In genomic region chr13:99433543-99434075, GRCh38 we compare ENCODE assay signal across 13 cellular contexts.
DNase-seq lines count a peak whose midpoint lies in the region; ATAC-seq, FAIRE-seq and TF ChIP-seq lines count a peak whose summit lies in the region.
"Had no signal": no experiment of that assay in that cellular context is flagged by ENCODE, and none has a peak within 500 bp of the region (broad histone marks: within the 10 kb centered on the region; RNA-seq: fewer than 3 reads in every experiment).

No MANE protein-coding gene starts in this region.

- H3K79me1 ChIP-seq in neuronal stem cell (ENCODE audit: low read depth, low read length) = no peaks in the 10 kb centered on the region

- H3K9me3 ChIP-seq in CD4-positive, alpha-beta memory T cell (ENCODE audit: control insufficient read depth in 1 of 2, low read length in 2 of 2) = no peaks in the 10 kb centered on the region
- H3K9me3 ChIP-seq in GM12878 (replicated peaks; ENCODE audit: control insufficient read depth, insufficient read depth, low read length) = peaks cover 8% of the 10 kb centered on the region; the same call in 2 of the 3 replicates
- H3K9me3 ChIP-seq in neuronal stem cell (replicated peaks in 1 of 2; ENCODE audit: control insufficient read depth in 2 of 2, insufficient read depth in 1 of 2, low read depth in 1 of 2, low read length in 2 of 2) = no peaks in the 10 kb centered on the region
- H3K9me3 ChIP-seq in Karpas-422 (ENCODE audit: low read length) = no peaks in the 10 kb centered on the region

- H2BK5ac ChIP-seq in neuronal stem cell (ENCODE audit: low read length) = no peak overlapping the region

- H2AFZ ChIP-seq in GM12878 (ENCODE audit: control insufficient read depth, low read depth, low read length) = no peak overlapping the region; the same call in 1 of the 2 replicates
- H2AFZ ChIP-seq in neuronal stem cell (ENCODE audit: low read length) = no peak overlapping the region
- no peak overlapping the region for H2AFZ ChIP-seq in Karpas-422 (ENCODE audit: low read length)

- no peak overlapping the region for H4K8ac ChIP-seq in neuronal stem cell (ENCODE audit: low read depth, low read length)

- H3K27ac Mint-ChIP-seq in CD4-positive, alpha-beta memory T cell = peak overlapping the region; percentile 90 to 100 (median 97)
- peak overlapping the region; percentile 95 to 98 (median 98) for H3K27ac Mint-ChIP-seq in IgD-negative memory B cell
- H3K27ac Mint-ChIP-seq in osteocyte (ENCODE audit: unreplicated experiment) = no peak overlapping the region
- H3K27ac Mint-ChIP-seq: GM23338, progenitor cell of endocrine pancreas had no signal

- H3K4me1 Mint-ChIP-seq in CD4-positive, alpha-beta memory T cell = peaks cover 43 to 67% (median 58%) of the 10 kb centered on the region in 4 donors
- H3K4me1 Mint-ChIP-seq in IgD-negative memory B cell (peaks cover 56 to 70% (median 61%) of the 10 kb centered on the region in 3 donors), osteocyte (ENCODE audit: unreplicated experiment) (peaks cover 17% of the 10 kb centered on the region)

- TF ChIP-seq EP300 in GM12878 (IDR thresholded peaks at IDR 0.05; ENCODE audit: borderline replicate concordance in 1 of 2, control insufficient read depth in 1 of 2, low read depth in 2 of 2, low read length in 2 of 2) = no peak

- no peak for FAIRE-seq in GM12878 (lab: Jason Lieb, UNC)

- peaks cover 0 to 2% (median 0%) of the 10 kb centered on the region in 8 donors for H3K9me3 Mint-ChIP-seq in CD4-positive, alpha-beta memory T cell
- H3K9me3 Mint-ChIP-seq in IgD-negative memory B cell = peaks cover 0 to 6% (median 2%) of the 10 kb centered on the region in 3 donors
- H3K9me3 Mint-ChIP-seq in osteocyte (ENCODE audit: unreplicated experiment) = no peaks in the 10 kb centered on the region
- H3K9me3 Mint-ChIP-seq: GM23338 had no signal

- TF ChIP-seq RAD21 in GM12878 (IDR thresholded peaks at IDR 0.05; ENCODE audit: insufficient read depth, low read depth, low read length) = no peak

- H3K36me3 ChIP-seq in CD4-positive, alpha-beta memory T cell (ENCODE audit: insufficient read depth, low read length) = no peaks in the 10 kb centered on the region
- H3K36me3 ChIP-seq in GM12878 (ENCODE audit: control insufficient read depth in 2 of 2, insufficient read depth in 2 of 2, low read length in 1 of 2) (no peaks in the 10 kb centered on the region), neuronal stem cell (replicated peaks in 1 of 2; ENCODE audit: control insufficient read depth in 2 of 2, insufficient read depth in 2 of 2, low read length in 2 of 2) (no peaks in the 10 kb centered on the region), Karpas-422 (ENCODE audit: insufficient read depth, low read length) (no peaks in the 10 kb centered on the region)

- no peak for ATAC-seq in GM12878
- no peak for ATAC-seq in left ventricle myocardium superior
- no peak for ATAC-seq in HG03097 (IDR thresholded peaks at IDR 0.05; ENCODE audit: low FRiP score, unreplicated experiment)

- WGBS in GM12878 (ENCODE audit: insufficient coverage, insufficient replicate concordance, low lambda C conversion rate, missing lambda C conversion rate) = 61% methylated on average over 8 of the region's 8 CpGs
- no CpG with 5 or more reads among the region's 8 CpGs for WGBS in neuronal stem cell (ENCODE audit: extremely low coverage in 2 of 2, insufficient read length in 2 of 2, insufficient replicate concordance in 1 of 2), 2 donors

- RAD21 ChIA-PET in GM12878 (lab: Charles Lee; ENCODE audit: unreplicated experiment) = interaction anchor here (0.8 to 8.6 kb wide), 13 partner anchors 9 to 164 kb away, joined by 3 to 293 read pairs (median 6); no protein-coding TSS in a partner anchor

- H3K79me2 ChIP-seq in GM12878 (ENCODE audit: control insufficient read depth, insufficient read depth, low read length) (peaks cover 23% of the 10 kb centered on the region), Karpas-422 (ENCODE audit: low read length) (no peaks in the 10 kb centered on the region)

- H3K27me3 Mint-ChIP-seq in CD4-positive, alpha-beta memory T cell = no peaks in the 10 kb centered on the region
- H3K27me3 Mint-ChIP-seq in IgD-negative memory B cell = no peaks in the 10 kb centered on the region
- peaks cover 9% of the 10 kb centered on the region for H3K27me3 Mint-ChIP-seq in osteocyte (ENCODE audit: unreplicated experiment)

- H3K4ac ChIP-seq in neuronal stem cell (ENCODE audit: low read length) = no peak overlapping the region

- intact Hi-C loops in CD4-positive, alpha-beta memory T cell (cut with micrococcal nuclease) = loop anchor here (1.0 kb wide), 1 partner anchor 13 kb away; no protein-coding TSS in a partner anchor
- intact Hi-C loops in GM12878 (cut with micrococcal nuclease; ENCODE audit: unreplicated experiment) = loop anchor here (1.0 to 5.0 kb wide), 6 partner anchors 13 to 231 kb away; partner anchors contain the start of genes GPR183 and UBAC2
- intact Hi-C loops in left ventricle myocardium superior (cut with micrococcal nuclease) = loop anchor here (10.0 kb wide), 1 partner anchor 159 kb away; no protein-coding TSS in a partner anchor

- H2AK5ac ChIP-seq in neuronal stem cell (ENCODE audit: low read depth, low read length) = peak overlapping the region; percentile 0

- no TSS peak for BruUV-seq in GM12878 (replicated peaks; lab: Mats Ljungman, UMichigan)

- H3K23ac ChIP-seq in neuronal stem cell (ENCODE audit: low read depth, low read length, poor library complexity) = no peak overlapping the region

- peak overlapping the region in 1 of 2 donors; percentile 18 for H3K4me3 ChIP-seq in CD4-positive, alpha-beta memory T cell (ENCODE audit: low read length in 2 of 2)
- H3K4me3 ChIP-seq in GM12878 = peak overlapping the region; percentile 46; the same call in 1 of the 2 replicates
- H3K4me3 ChIP-seq in neuronal stem cell (ENCODE audit: low read length in 2 of 2) = no peak overlapping the region
- no peak overlapping the region for H3K4me3 ChIP-seq in Karpas-422 (ENCODE audit: low read length)
- H3K4me3 ChIP-seq: GM23338 had no signal

- peak overlapping the region; percentile 79 for H3K27ac ChIP-seq in CD4-positive, alpha-beta memory T cell (ENCODE audit: low read depth, low read length)
- H3K27ac ChIP-seq in GM12878 (ENCODE audit: control insufficient read depth, insufficient read depth) = peak overlapping the region; percentile 99
- no peak overlapping the region for H3K27ac ChIP-seq in neuronal stem cell (replicated peaks; ENCODE audit: low read length)
- H3K27ac ChIP-seq in Karpas-422 (ENCODE audit: low read length) = no peak overlapping the region

- TF ChIP-seq CTCF in GM12878 (IDR thresholded peaks at IDR 0.05 in 2 of 3, conservative IDR thresholded peaks at IDR 0.05 in 1 of 3; ENCODE audit: control insufficient read depth in 2 of 3, extremely low read depth in 1 of 3, insufficient read depth in 1 of 3, low read depth in 3 of 3, low read length in 3 of 3) (no peak), osteocyte (IDR thresholded peaks at IDR 0.05) (no peak)

- peaks cover 57% of the 10 kb centered on the region for H3K4me1 ChIP-seq in CD4-positive, alpha-beta memory T cell (ENCODE audit: insufficient read depth, low read length)
- peaks cover 68% of the 10 kb centered on the region for H3K4me1 ChIP-seq in GM12878 (ENCODE audit: control insufficient read depth, insufficient read depth, low read length)
- peaks cover 13 to 14% of the 10 kb centered on the region in 2 donors for H3K4me1 ChIP-seq in neuronal stem cell (ENCODE audit: control insufficient read depth in 2 of 2, insufficient read depth in 1 of 2, low read depth in 1 of 2, low read length in 2 of 2)
- H3K4me1 ChIP-seq in Karpas-422 (ENCODE audit: low read length) = peaks cover 41% of the 10 kb centered on the region

- SMC1A ChIA-PET in GM12878 (lab: Charles Lee; ENCODE audit: uncharacterized antibody, unreplicated experiment) = interaction anchor here (0.6 to 8.7 kb wide), 9 partner anchors 12 to 163 kb away, joined by 3 to 300 read pairs (median 47); no protein-coding TSS in a partner anchor

- H2BK120ac ChIP-seq in neuronal stem cell (ENCODE audit: low read depth, low read length) = no peak overlapping the region

- no peaks in the 10 kb centered on the region for H3K9me2 ChIP-seq in Karpas-422 (replicated peaks; ENCODE audit: insufficient read depth, low read length)

- no peaks in the 10 kb centered on the region for H3K27me3 ChIP-seq in CD4-positive, alpha-beta memory T cell (ENCODE audit: insufficient read depth, low read length)
- no peaks in the 10 kb centered on the region; a peak in 1 of 4 replicates for H3K27me3 ChIP-seq in GM12878 (replicated peaks in 1 of 2; ENCODE audit: control insufficient read depth in 2 of 2, insufficient read depth in 2 of 2, low read length in 1 of 2)
- H3K27me3 ChIP-seq in neuronal stem cell (ENCODE audit: control insufficient read depth in 3 of 3, insufficient read depth in 3 of 3, low read depth in 1 of 3, low read length in 3 of 3) = peaks cover 0 to 5% (median 2%) of the 10 kb centered on the region in 3 experiments
- no peaks in the 10 kb centered on the region for H3K27me3 ChIP-seq in Karpas-422 (ENCODE audit: low read length)

- no peak for DNase-seq in CD4-positive, alpha-beta memory T cell
- no peak for DNase-seq in GM12878 (ENCODE audit: low read depth, low spot score)
- DNase-seq in neuronal stem cell (ENCODE audit: low spot score) = no peak
- DNase-seq in left ventricle myocardium superior = no peak
- DNase-seq in Karpas-422 = no peak
- no peak for DNase-seq in osteocyte (ENCODE audit: extremely low spot score, unreplicated experiment)
- DNase-seq: Calu3, NCI-H1048, RPMI8226 had no signal

- H3K4me2 ChIP-seq in GM12878 (ENCODE audit: control insufficient read depth, insufficient read depth) (peak overlapping the region; percentile 86), neuronal stem cell (ENCODE audit: insufficient read depth, low read length, poor library complexity, severe bottlenecking) (no peak overlapping the region), Karpas-422 (ENCODE audit: low read depth, low read length, poor library complexity, severe bottlenecking) (no peak overlapping the region)
- H3K4me2 ChIP-seq: GM23338 had no signal

- H2BK12ac ChIP-seq in neuronal stem cell (ENCODE audit: low read length) = peak overlapping the region; percentile 64

- peak overlapping the region; percentile 52 to 91 (median 82) for H3K4me3 Mint-ChIP-seq in CD4-positive, alpha-beta memory T cell
- peak overlapping the region; percentile 81 to 94 (median 90) for H3K4me3 Mint-ChIP-seq in IgD-negative memory B cell
- H3K4me3 Mint-ChIP-seq in osteocyte (ENCODE audit: unreplicated experiment) = no peak overlapping the region
- H3K4me3 Mint-ChIP-seq: GM23338 had no signal

- no peak overlapping the region for H3K14ac ChIP-seq in neuronal stem cell (ENCODE audit: low read length)

- no peak; the same call in 1 of the 2 replicates for TF ChIP-seq POLR2A in GM12878 (IDR thresholded peaks at IDR 0.05; ENCODE audit: low read depth, low read length)

- POLR2A ChIA-PET in CD4-positive, alpha-beta memory T cell (lab: Charles Lee; ENCODE audit: partially characterized antibody) = interaction anchor here (0.6 to 5.7 kb wide), 27 partner anchors 8 to 385 kb away, joined by 3 to 152 read pairs (median 6); partner anchors contain the start of genes GPR183 and UBAC2
- POLR2A ChIA-PET in GM12878 (lab: Charles Lee) = interaction anchor here (0.5 to 4.5 kb wide), 8 partner anchors 10 to 180 kb away, joined by 3 to 26 read pairs (median 4); no protein-coding TSS in a partner anchor

- no peak overlapping the region for H3K18ac ChIP-seq in neuronal stem cell (ENCODE audit: low read length)

- H4K20me1 ChIP-seq in GM12878 (ENCODE audit: control insufficient read depth, insufficient read depth) (no peaks in the 10 kb centered on the region), Karpas-422 (ENCODE audit: insufficient read depth, low read depth, low read length) (no peaks in the 10 kb centered on the region)

- CTCF ChIA-PET in CD4-positive, alpha-beta memory T cell (lab: Charles Lee; ENCODE audit: partially characterized antibody) = interaction anchor here (2.3 to 12.8 kb wide), 7 partner anchors 13 to 163 kb away, joined by 7 to 564 read pairs (median 122); partner anchors contain the start of gene GPR183
- CTCF ChIA-PET in GM12878 (lab: Yijun Ruan, JAX) = interaction anchor here (1.1 to 11.8 kb wide), 7 partner anchors 13 to 234 kb away, joined by 3 to 577 read pairs (median 36); partner anchors contain the start of gene UBAC2

- in situ Hi-C loops in GM12878 (cut with MboI) = no loop called here

- H2BK15ac ChIP-seq in neuronal stem cell (ENCODE audit: low read length) = peak overlapping the region; percentile 82

- no peak overlapping the region for H4K91ac ChIP-seq in neuronal stem cell (ENCODE audit: low read depth, low read length, poor library complexity)

- H3K36me3 Mint-ChIP-seq in CD4-positive, alpha-beta memory T cell = no peaks in the 10 kb centered on the region
- H3K36me3 Mint-ChIP-seq in IgD-negative memory B cell = peaks cover 1% of the 10 kb centered on the region
- H3K36me3 Mint-ChIP-seq in osteocyte (ENCODE audit: unreplicated experiment) = no peaks in the 10 kb centered on the region

- H3K9ac ChIP-seq in GM12878 (ENCODE audit: control insufficient read depth, insufficient read depth, low read length) = peak overlapping the region; percentile 68
- H3K9ac ChIP-seq in neuronal stem cell (ENCODE audit: low read depth, low read length, poor library complexity) = no peak overlapping the region
- no peak overlapping the region for H3K9ac ChIP-seq in Karpas-422 (ENCODE audit: low read length)

Comparison
In these comparisons a context has a peak if more than half of its experiments do, and no peak if none do; other contexts are left out.
1. H3K27ac ChIP-seq: peak in CD4-positive, alpha-beta memory T cell (single experiment) and GM12878 (single experiment); none in neuronal stem cell (single experiment) and Karpas-422 (single experiment).